Comparison of ENCODE assay signal across 8 cellular contexts in the genomic region with DNA sequence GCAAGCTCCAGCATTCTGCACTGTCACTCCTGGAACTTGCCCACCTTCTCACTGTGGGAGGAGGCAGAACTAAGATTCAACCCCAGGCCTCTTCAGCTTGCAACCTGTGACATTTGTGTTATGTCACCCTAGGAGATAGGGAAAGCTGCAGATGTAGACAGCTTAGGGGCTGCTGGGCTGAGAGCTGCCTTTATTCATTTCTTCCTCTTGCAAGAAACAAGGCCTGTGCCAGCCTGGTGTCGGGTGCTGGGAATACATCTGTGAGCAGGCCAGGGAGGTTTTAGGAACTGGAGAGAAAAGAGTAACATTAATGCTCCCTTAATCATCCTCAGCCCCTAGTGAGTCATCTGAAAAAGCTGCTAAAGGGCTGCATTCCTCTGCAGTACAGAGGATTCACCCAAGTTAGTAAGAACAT.
DNase-seq lines count a peak whose midpoint lies in the region; ATAC-seq and TF ChIP-seq lines count a peak whose summit lies in the region.

No MANE protein-coding gene starts in this region.

- DNase-seq in HPDE6-E6E7 (ENCODE audit: extremely low spot score) (peak; percentile 96), MCF 10A (ENCODE audit: unreplicated experiment) (peak; percentile 87), iPS-NIHi7 (ENCODE audit: extremely low spot score) (peak; percentile 56), superior temporal gyrus (ENCODE audit: extremely low spot score) (peak; percentile 32), NCI-H2081 (lab: John Stamatoyannopoulos, UW) (no peak), AML-193 (lab: John Stamatoyannopoulos, UW) (no peak), MV-4-11 (lab: John Stamatoyannopoulos, UW) (no peak)

- H3K4me3 Mint-ChIP-seq in MCF 10A (ENCODE audit: unreplicated experiment), result peak overlapping the region; percentile 26

- TF ChIP-seq CTCF in MCF 10A (IDR thresholded peaks at IDR 0.05; ENCODE audit: unreplicated experiment), result peak; percentile 25

- CTCF ChIA-PET in MCF 10A (lab: Yijun Ruan, JAX), result interaction anchor here (0.5 to 2.0 kb wide), 7 partner anchors 13 to 391 kb away, joined by 3 to 9 read pairs (median 3); no protein-coding TSS in a partner anchor

- H3K9me3 Mint-ChIP-seq in MCF 10A (ENCODE audit: unreplicated experiment), result no peaks in the 10 kb centered on the region

- ATAC-seq in HG03432 (IDR thresholded peaks at IDR 0.05; ENCODE audit: unreplicated experiment), result no peak

- no TSS peak for BruUV-seq in MCF 10A (replicated peaks; lab: Mats Ljungman, UMichigan)

- intact Hi-C loops in MCF 10A (cut with micrococcal nuclease), result no loop called here

- peak overlapping the region; percentile 88 for H3K27ac Mint-ChIP-seq in MCF 10A (ENCODE audit: low read depth, unreplicated experiment)

- POLR2A ChIA-PET in MCF 10A (lab: Yijun Ruan, JAX), result interaction anchor here (0.6 to 2.0 kb wide), 8 partner anchors 9 to 179 kb away, joined by 3 to 7 read pairs (median 4); no protein-coding TSS in a partner anchor

- H3K4me1 Mint-ChIP-seq in MCF 10A (ENCODE audit: insufficient read depth, unreplicated experiment), result peaks cover 23% of the 10 kb centered on the region

- H3K27me3 Mint-ChIP-seq in MCF 10A (ENCODE audit: insufficient read depth, unreplicated experiment), result no peaks in the 10 kb centered on the region

- H3K36me3 Mint-ChIP-seq in MCF 10A (ENCODE audit: insufficient read depth, unreplicated experiment), result no peaks in the 10 kb centered on the region

Comparison
In these comparisons a context has a peak if more than half of its experiments do, and no peak if none do; other contexts are left out.
1. DNase-seq: peak in HPDE6-E6E7 (single experiment), MCF 10A (single experiment), iPS-NIHi7 (single experiment) and superior temporal gyrus (single experiment); none in NCI-H2081 (0 of 2), AML-193 (0 of 2) and MV-4-11 (single experiment).